Comparison of ENCODE assay signal across 2 cellular contexts in genomic region chrX:41935827-41936226, GRCh38.
TF ChIP-seq lines count a peak whose summit lies in the region.

No MANE protein-coding gene starts in this region.

TF ChIP-seq in HEK293, 187 proteins besides CTCF, POLR2A, EP300 and RAD21 (continued from another document):
- TF ChIP-seq ZFHX2 (tag by site-specific recombination; conservative IDR thresholded peaks at IDR 0.05) (0 out of 2 replicates have a peak, but pooled peaks have one; percentile 18), TRIM28 (IDR thresholded peaks at IDR 0.05; ENCODE audit: borderline replicate concordance, low read length) (peak; percentile 69; the same call in 1 of the 2 replicates), GLIS1 (tag by site-specific recombination; IDR thresholded peaks at IDR 0.05) (0 out of 2 replicates have a peak, but pooled peaks have one; percentile 18), ZNF148 (tag by site-specific recombination; IDR thresholded peaks at IDR 0.05; ENCODE audit: borderline replicate concordance) (no peak)
TF ChIP-seq in HEK293: peak in this region for 3.

TF ChIP-seq in K562, 482 proteins besides CTCF, POLR2A, EP300 and RAD21:
- TF ChIP-seq MCM5 (IDR thresholded peaks at IDR 0.05; ENCODE audit: low read depth) (no peak), PHF21A (IDR thresholded peaks at IDR 0.05; ENCODE audit: borderline replicate concordance, low read depth) (no peak), ZBTB33 (CRISPR knock-in tag; IDR thresholded peaks at IDR 0.05) (no peak), C11orf30 (IDR thresholded peaks at IDR 0.05; ENCODE audit: low read depth) (peak; percentile 31; the same call in 1 of the 2 replicates), CREB3L1 (IDR thresholded peaks at IDR 0.05; ENCODE audit: borderline replicate concordance, low read depth) (no peak), ZNF316 (IDR thresholded peaks at IDR 0.05) (peak; percentile 35)
TF ChIP-seq in K562: peak in this region for 2.
